ENCODE assay signal across 8 cellular contexts in the genomic region with DNA sequence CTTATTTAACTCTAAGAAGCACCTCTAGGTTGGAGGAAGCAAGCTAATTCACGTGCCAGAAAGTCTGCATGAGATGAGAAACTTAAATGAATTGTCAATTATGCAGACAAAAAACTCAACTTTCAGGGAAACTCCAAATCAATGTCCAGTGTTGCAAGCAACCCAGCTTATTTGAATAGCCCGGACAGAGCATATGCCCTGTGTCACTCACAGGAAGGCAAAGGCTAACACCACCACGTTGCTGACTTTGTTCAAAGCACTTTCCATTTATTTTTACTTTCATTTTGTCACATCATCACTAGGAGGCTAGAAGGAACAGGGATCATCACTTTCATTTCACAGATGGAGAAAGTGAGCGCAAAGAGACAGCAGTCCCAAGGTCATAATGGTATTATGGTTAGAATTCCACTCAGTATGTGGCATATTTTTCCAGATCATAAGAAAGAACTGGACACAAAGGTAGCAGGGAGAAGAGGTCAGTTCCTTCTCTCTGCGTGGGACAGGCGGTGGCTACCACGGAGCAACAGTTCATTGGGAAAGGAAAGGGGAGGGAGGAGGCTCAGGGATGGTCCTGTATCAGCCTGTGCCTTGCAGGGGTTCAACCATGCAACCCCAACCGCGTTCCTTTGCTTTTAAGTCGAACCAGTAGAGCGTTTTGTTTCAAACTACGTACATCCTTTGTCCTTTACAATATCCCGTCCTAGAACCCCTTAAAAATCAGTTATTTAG. TPM values are rescaled to one million over a fixed set of nuclear protein-coding genes. Genes with fewer than 3 reads are reported as not detected.
DNase-seq lines count a peak whose midpoint lies in the region; ATAC-seq and TF ChIP-seq lines count a peak whose summit lies in the region.

No MANE protein-coding gene starts in this region.

- in situ Hi-C loops in GM13976 (cut with MboI; ENCODE audit: low sequenced_read_pairs, unreplicated experiment) = no loop called here

- H3K9ac ChIP-seq in HUES6 (ENCODE audit: low read length) = peak overlapping the region; percentile 66

- peak overlapping the region; percentile 87 for H3K27ac Mint-ChIP-seq in activated T-helper 1 cell treated with anti-CD3 and anti-CD28 coated beads, Interleukin-12 subunit alpha, Interleukin-12 subunit beta, Interleukin-2, Interleukin-4 antibody, amounts not matched to agents 30 ng/mL and 10 ng/mL and 1 ng/mL, durations not matched to agents 14 hours and 24 hours and 36 hours

- H3K9me3 Mint-ChIP-seq in activated T-helper 1 cell treated with anti-CD3 and anti-CD28 coated beads, Interleukin-12 subunit alpha, Interleukin-12 subunit beta, Interleukin-2, Interleukin-4 antibody, amounts not matched to agents 30 ng/mL and 10 ng/mL and 1 ng/mL, durations not matched to agents 14 hours and 24 hours and 36 hours = no peaks in the 10 kb centered on the region

- H3K4me1 ChIP-seq in HUES6 (ENCODE audit: control insufficient read depth, insufficient read depth, low read length) = peaks cover 68% of the 10 kb centered on the region

- peak overlapping the region; percentile 97 for H3K4me3 Mint-ChIP-seq in activated T-helper 1 cell treated with anti-CD3 and anti-CD28 coated beads, Interleukin-12 subunit alpha, Interleukin-12 subunit beta, Interleukin-2, Interleukin-4 antibody, amounts not matched to agents 30 ng/mL and 10 ng/mL and 1 ng/mL, durations not matched to agents 14 hours and 24 hours and 36 hours

- H3K27ac ChIP-seq in HUES6 (ENCODE audit: low read depth, low read length) = no peak overlapping the region; the same call in 1 of the 2 replicates

- peaks cover 9% of the 10 kb centered on the region for H3K27me3 Mint-ChIP-seq in activated T-helper 1 cell treated with anti-CD3 and anti-CD28 coated beads, Interleukin-12 subunit alpha, Interleukin-12 subunit beta, Interleukin-2, Interleukin-4 antibody, amounts not matched to agents 30 ng/mL and 10 ng/mL and 1 ng/mL, durations not matched to agents 14 hours and 24 hours and 36 hours (ENCODE audit: insufficient read depth)

- peaks cover 32% of the 10 kb centered on the region for H3K27me3 ChIP-seq in HUES6 (ENCODE audit: control insufficient read depth, insufficient read depth, low read length)

- TF ChIP-seq CTCF in AG09309 (IDR thresholded peaks at IDR 0.05; ENCODE audit: control insufficient read depth, insufficient read depth, low read depth, low read length, missing control alignments) = no peak
- TF ChIP-seq CTCF in GM13976 (IDR thresholded peaks at IDR 0.05; ENCODE audit: borderline replicate concordance, control extremely low read depth, extremely low read depth, insufficient read depth, missing control alignments) = no peak

- H3K4me1 Mint-ChIP-seq in activated T-helper 1 cell treated with anti-CD3 and anti-CD28 coated beads, Interleukin-12 subunit alpha, Interleukin-12 subunit beta, Interleukin-2, Interleukin-4 antibody, amounts not matched to agents 30 ng/mL and 10 ng/mL and 1 ng/mL, durations not matched to agents 14 hours and 24 hours and 36 hours (ENCODE audit: low read depth) = peaks cover 49% of the 10 kb centered on the region

- no peaks in the 10 kb centered on the region for H3K9me3 ChIP-seq in HUES6 (ENCODE audit: control insufficient read depth, insufficient read depth, low read depth, low read length)

- H3K36me3 Mint-ChIP-seq in activated T-helper 1 cell treated with anti-CD3 and anti-CD28 coated beads, Interleukin-12 subunit alpha, Interleukin-12 subunit beta, Interleukin-2, Interleukin-4 antibody, amounts not matched to agents 30 ng/mL and 10 ng/mL and 1 ng/mL, durations not matched to agents 14 hours and 24 hours and 36 hours (ENCODE audit: low read depth) = peaks cover 24% of the 10 kb centered on the region

- ATAC-seq in left cardiac atrium = peak in 1 of 2 donors; percentile 4
- ATAC-seq in GM18502 (IDR thresholded peaks at IDR 0.05; ENCODE audit: poor library complexity, unreplicated experiment) = no peak

- DNase-seq in AG09309 (ENCODE audit: low read depth) = no peak
- DNase-seq in GM13976 (ENCODE audit: low spot score) = peak; percentile 71
- DNase-seq in activated T-helper 1 cell treated with anti-CD3 and anti-CD28 coated beads, Interleukin-12 subunit alpha, Interleukin-12 subunit beta, Interleukin-2, Interleukin-4 antibody, amounts not matched to agents 30 ng/mL and 10 ng/mL and 1 ng/mL, durations not matched to agents 14 hours and 24 hours and 36 hours (ENCODE audit: low spot score) = peak; percentile 14
- DNase-seq in left cardiac atrium = peak; percentile 18
- peak; percentile 80 for DNase-seq in pons (ENCODE audit: low spot score)
- no peak for DNase-seq in GF-D8 (lab: John Stamatoyannopoulos, UW)

- no peaks in the 10 kb centered on the region; the same call in 1 of the 2 replicates for H3K36me3 ChIP-seq in HUES6 (ENCODE audit: control insufficient read depth, insufficient read depth, low read length)

- peak overlapping the region; percentile 59 for H3K4me3 ChIP-seq in AG09309 (ENCODE audit: control insufficient read depth, low read depth, low read length)
- peak overlapping the region; percentile 76 for H3K4me3 ChIP-seq in HUES6 (ENCODE audit: low read depth, low read length)

- intact Hi-C loops in activated T-helper 1 cell treated with anti-CD3 and anti-CD28 coated beads, Interleukin-12 subunit alpha, Interleukin-12 subunit beta, Interleukin-2, Interleukin-4 antibody, amounts not matched to agents 30 ng/mL and 10 ng/mL and 1 ng/mL, durations not matched to agents 14 hours and 24 hours and 36 hours (cut with micrococcal nuclease) = loop anchor here (5.0 kb wide), 3 partner anchors 148 to 402 kb away; no protein-coding TSS in a partner anchor
- intact Hi-C loops in left cardiac atrium (cut with DNase I) = loop anchor here (5.0 kb wide), 1 partner anchor 52 kb away; no protein-coding TSS in a partner anchor

RNA-seq across cellular contexts. Expression of a gene that starts 1.2 kb away (rescaled TPM):
- 43.7 and 45.1 TPM in 2 replicates for total RNA-seq in activated T-helper 1 cell treated with anti-CD3 and anti-CD28 coated beads, Interleukin-12 subunit alpha, Interleukin-12 subunit beta, Interleukin-2, Interleukin-4 antibody, amounts not matched to agents 30 ng/mL and 10 ng/mL and 1 ng/mL, durations not matched to agents 14 hours and 24 hours and 36 hours
- total RNA-seq in left cardiac atrium = 100 to 1,000 TPM; 120 to 149 TPM

Comparison
In these comparisons a context has a peak if more than half of its experiments do, and no peak if none do; other contexts are left out.
1. DNase-seq: peak in GM13976 (single experiment), activated T-helper 1 cell treated with anti-CD3 and anti-CD28 coated beads, Interleukin-12 subunit alpha, Interleukin-12 subunit beta, Interleukin-2, Interleukin-4 antibody, amounts not matched to agents 30 ng/mL and 10 ng/mL and 1 ng/mL, durations not matched to agents 14 hours and 24 hours and 36 hours (single experiment), left cardiac atrium (single experiment) and pons (single experiment); none in AG09309 (single experiment) and GF-D8 (single experiment).